8 cellular contexts compared by ENCODE assay signal in genomic region chr12:56338643-56339422, GRCh38. TPM values are rescaled to one million over a fixed set of nuclear protein-coding genes. Genes with fewer than 3 reads are reported as not detected.
DNase-seq lines count a peak whose midpoint lies in the region; ATAC-seq and TF ChIP-seq lines count a peak whose summit lies in the region.

TSS of gene IL23A (plus strand) at chr12:56338884. CDS start at chr12:56339045, 161 bp downstream.

- peak; percentile 31 for DNase-seq in EL
- DNase-seq in HT1080 (ENCODE audit: low read depth) = peak; percentile 68
- peak; percentile 86 to 91 for DNase-seq in activated CD4-positive, alpha-beta T cell treated with anti-CD3 and anti-CD28 coated beads, Interleukin-2, amount 50 U/mL, for 48 hours
- peak; percentile 71 for DNase-seq in epithelial cell of prostate (ENCODE audit: low read depth, low spot score)
- DNase-seq in stimulated activated CD4-positive, alpha-beta T cell treated with anti-CD3 and anti-CD28 coated beads, TNF-alpha, amount 100 ng/mL, for 4 hours (ENCODE audit: low read depth in 3 of 3) = peak; percentile 50 to 86 (median 78)
- no peak for DNase-seq in left lung
- DNase-seq in brain microvascular endothelial cell = no peak
- DNase-seq in aorta = no peak

- TF ChIP-seq CTCF in left lung (IDR thresholded peaks at IDR 0.05) (no peak), brain microvascular endothelial cell (IDR thresholded peaks at IDR 0.05; ENCODE audit: low read depth, low read length, missing control alignments) (no peak)

- H3K4me1 ChIP-seq in left lung (peaks cover 0 to 40% of the 10 kb centered on the region in 2 donors), aorta (ENCODE audit: control insufficient read depth in 1 of 2, insufficient read depth in 2 of 2, low read length in 2 of 2) (no peaks in the 10 kb centered on the region)

- H3K27me3 ChIP-seq in left lung (no peaks in the 10 kb centered on the region), brain microvascular endothelial cell (replicated peaks) (no peaks in the 10 kb centered on the region), aorta (ENCODE audit: control insufficient read depth in 1 of 2, insufficient read depth in 2 of 2, low read length in 1 of 2) (no peaks in the 10 kb centered on the region)

- in situ Hi-C loops in brain microvascular endothelial cell (cut with HindIII; ENCODE audit: low pct_ligation_motif_present, low sequenced_read_pairs) = no loop called here

- H3K9me3 ChIP-seq in left lung (no peaks in the 10 kb centered on the region), aorta (ENCODE audit: control insufficient read depth, low read length) (no peaks in the 10 kb centered on the region)

- H3K27ac ChIP-seq in epithelial cell of prostate (peak within 1 kb of the TSS; percentile 73), left lung (peak within 1 kb of the TSS in 1 of 2 donors; percentile 67), brain microvascular endothelial cell (no peak within 1 kb of the TSS), aorta (ENCODE audit: low read depth in 1 of 2, low read length in 2 of 2) (no peak within 1 kb of the TSS)

- 31 to 33% methylated on average over 8 of the region's 8 CpGs for WGBS in aorta, 2 donors

- intact Hi-C loops in left lung (cut with DNase I) (no loop called here), aorta (cut with DNase I) (no loop called here)

- H3K4me3 ChIP-seq in left lung = no peak within 1 kb of the TSS
- no peak within 1 kb of the TSS for H3K4me3 ChIP-seq in brain microvascular endothelial cell (ENCODE audit: low read depth, low read length)
- H3K4me3 ChIP-seq in aorta (ENCODE audit: low read length in 2 of 2) = no peak within 1 kb of the TSS

- ATAC-seq in left lung (no peak), aorta (ENCODE audit: low FRiP score) (no peak)

- H3K36me3 ChIP-seq in left lung (peaks cover 0 to 29% of the 10 kb centered on the region in 2 donors), brain microvascular endothelial cell (replicated peaks) (peaks cover 17% of the 10 kb centered on the region), aorta (ENCODE audit: control insufficient read depth in 1 of 2, insufficient read depth in 2 of 2, low read length in 1 of 2) (peaks cover 4 to 5% of the 10 kb centered on the region in 2 donors)

RNA-seq across cellular contexts. Expression of gene IL23A, which starts in this region (rescaled TPM):
- 0.43 TPM in 1 of 2 replicates, not detected in the other for total RNA-seq in HT1080 (2014; rRNA removed; shearing (Covaris generic))
- 0.16 and 0.25 TPM in 2 replicates for polyA plus RNA-seq in HT1080 (2015; cell fraction: cytosol; rRNA removed)
- polyA plus RNA-seq in HT1080 (2015; cell fraction: nucleus; rRNA removed) = 0.17 and 0.32 TPM in 2 replicates
- total RNA-seq in left lung (1 to 10 TPM in 1 of 2 donors, under 1 TPM in 1; 0.73 to 1.0 TPM), aorta (under 1 TPM in 1 of 2 donors, not detected in 1; 0.52 TPM)
- not detected for polyA plus RNA-seq in aorta

Comparison
In these comparisons a context has a peak if more than half of its experiments do, and no peak if none do; other contexts are left out.
1. Peak in DNase-seq in HT1080; RNA of the gene not detected or under 1 TPM.
2. DNase-seq: peak in EL (single experiment), activated CD4-positive, alpha-beta T cell treated with anti-CD3 and anti-CD28 coated beads, Interleukin-2, amount 50 U/mL, for 48 hours (2 of 2), epithelial cell of prostate (single experiment) and stimulated activated CD4-positive, alpha-beta T cell treated with anti-CD3 and anti-CD28 coated beads, TNF-alpha, amount 100 ng/mL, for 4 hours (3 of 3); none in left lung (0 of 2), brain microvascular endothelial cell (single experiment) and aorta (0 of 2).